Comparison of ENCODE assay signal across 8 cellular contexts in genomic region chr2:160062283-160063005, GRCh38. TPM values are rescaled to one million over a fixed set of nuclear protein-coding genes. Genes with fewer than 3 reads are reported as not detected.
DNase-seq lines count a peak whose midpoint lies in the region; ATAC-seq, FAIRE-seq and TF ChIP-seq lines count a peak whose summit lies in the region.

Gene PLA2R1 (minus strand): TSS chr2:160062615. CDS start chr2:160062403, 212 bp downstream.

- no peak within 1 kb of the TSS for H3K27ac ChIP-seq in Karpas-422 (ENCODE audit: low read length)

- POLR2A ChIA-PET in activated B cell treated with CpG ODN at 0.5 μM for 24 hours (lab: Charles Lee): no interaction called here

- no peaks in the 10 kb centered on the region for H3K9me2 ChIP-seq in Karpas-422 (replicated peaks; ENCODE audit: insufficient read depth, low read length)

- intact Hi-C loops in activated B cell treated with CpG ODN at 0.5 μM for 24 hours (cut with micrococcal nuclease) (no loop called here), natural killer cell (cut with micrococcal nuclease) (no loop called here)

- H3K9me3 Mint-ChIP-seq in activated B cell treated with CpG ODN at 0.5 μM for 24 hours (no peaks in the 10 kb centered on the region), natural killer cell (no peaks in the 10 kb centered on the region)

- no peaks in the 10 kb centered on the region for H3K36me3 ChIP-seq in Karpas-422 (ENCODE audit: insufficient read depth, low read length)

- H3K4me2 ChIP-seq in Karpas-422 (ENCODE audit: low read depth, low read length, poor library complexity, severe bottlenecking): no peak within 1 kb of the TSS

- H3K27me3 Mint-ChIP-seq in activated B cell treated with CpG ODN at 0.5 μM for 24 hours (peaks cover 49% of the 10 kb centered on the region), natural killer cell (ENCODE audit: low read depth in 2 of 2) (peaks cover 40 to 48% of the 10 kb centered on the region in 2 donors)

- DNase-seq in H54 (ENCODE audit: insufficient read length, low spot score): peak; percentile 23
- DNase-seq in activated B cell treated with CpG ODN at 0.5 μM for 24 hours: no peak
- DNase-seq in fibroblast of the aortic adventitia (ENCODE audit: low read depth): peak; percentile 58
- no peak for DNase-seq in natural killer cell
- DNase-seq in Karpas-422: no peak

- H3K4me3 Mint-ChIP-seq in activated B cell treated with CpG ODN at 0.5 μM for 24 hours (peak within 1 kb of the TSS; percentile 55), natural killer cell (peak within 1 kb of the TSS; percentile 63)

- H3K9me3 ChIP-seq in Karpas-422 (ENCODE audit: low read length): no peaks in the 10 kb centered on the region

- H3K27ac Mint-ChIP-seq in activated B cell treated with CpG ODN at 0.5 μM for 24 hours (no peak within 1 kb of the TSS), natural killer cell (no peak within 1 kb of the TSS)

- H3K36me3 Mint-ChIP-seq in activated B cell treated with CpG ODN at 0.5 μM for 24 hours (ENCODE audit: low read depth) (no peaks in the 10 kb centered on the region), natural killer cell (peaks cover 7% of the 10 kb centered on the region)

- no peaks in the 10 kb centered on the region for H3K27me3 ChIP-seq in Karpas-422 (ENCODE audit: low read length)

- H3K4me1 ChIP-seq in Karpas-422 (ENCODE audit: low read length): no peaks in the 10 kb centered on the region

- H3K4me1 Mint-ChIP-seq in activated B cell treated with CpG ODN at 0.5 μM for 24 hours: peaks cover 7% of the 10 kb centered on the region
- peaks cover 0 to 5% of the 10 kb centered on the region in 2 donors for H3K4me1 Mint-ChIP-seq in natural killer cell

- peak within 1 kb of the TSS; percentile 76 for H3K4me3 ChIP-seq in fibroblast of the aortic adventitia (ENCODE audit: low read depth, low read length)
- no peak within 1 kb of the TSS for H3K4me3 ChIP-seq in Karpas-422 (ENCODE audit: low read length)

- no peak within 1 kb of the TSS for H3K9ac ChIP-seq in Karpas-422 (ENCODE audit: low read length)

- no peaks in the 10 kb centered on the region for H4K20me1 ChIP-seq in Karpas-422 (ENCODE audit: insufficient read depth, low read depth, low read length)

- H3K79me2 ChIP-seq in Karpas-422 (ENCODE audit: low read length): no peaks in the 10 kb centered on the region

- TF ChIP-seq POLR2A in H54 (IDR thresholded peaks at IDR 0.05; ENCODE audit: low read depth, low read length): no peak

- ATAC-seq in activated B cell treated with CpG ODN at 0.5 μM for 24 hours (ENCODE audit: low read depth) (no peak), natural killer cell (no peak), HG02884 (IDR thresholded peaks at IDR 0.05; ENCODE audit: unreplicated experiment) (no peak), HG02981 (IDR thresholded peaks at IDR 0.05; ENCODE audit: unreplicated experiment) (no peak), HG02610 (IDR thresholded peaks at IDR 0.05; ENCODE audit: unreplicated experiment) (no peak)

- FAIRE-seq in H54 (lab: Jason Lieb, UNC): no peak

- CTCF ChIA-PET in activated B cell treated with CpG ODN at 0.5 μM for 24 hours (lab: Charles Lee): no interaction called here

- TF ChIP-seq CTCF in activated B cell treated with CpG ODN at 0.5 μM for 24 hours (IDR thresholded peaks at IDR 0.05) (no peak), fibroblast of the aortic adventitia (IDR thresholded peaks at IDR 0.05; ENCODE audit: insufficient read depth, low read length) (no peak), natural killer cell (IDR thresholded peaks at IDR 0.05) (no peak)

- no peak within 1 kb of the TSS for H2AFZ ChIP-seq in Karpas-422 (ENCODE audit: low read length)

RNA-seq across cellular contexts. Expression of gene PLA2R1, which starts in this region (rescaled TPM):
- total RNA-seq in activated B cell treated with CpG ODN at 0.5 μM for 24 hours (not detected in 2 replicates), fibroblast of the aortic adventitia (ENCODE audit: low replicate concordance) (25.0 and 27.0 TPM in 2 replicates), natural killer cell (not detected)
- not detected in 2 replicates for total RNA-seq in Karpas-422 (2014; rRNA removed; shearing (Covaris generic); ENCODE audit: low replicate concordance)

Comparison
In these comparisons a context has a peak if more than half of its experiments do, and no peak if none do; other contexts are left out.
1. RNA of gene PLA2R1 (total RNA-seq): 25.0 to 27.0 TPM in fibroblast of the aortic adventitia; not detected in activated B cell treated with CpG ODN at 0.5 μM for 24 hours, not detected in natural killer cell and not detected in Karpas-422; every median in the first group is over 10 times any median in the second.
2. DNase-seq: peak in H54 (single experiment) and fibroblast of the aortic adventitia (single experiment); none in activated B cell treated with CpG ODN at 0.5 μM for 24 hours (single experiment), natural killer cell (single experiment) and Karpas-422 (single experiment).